In genomic region chr12:122965851-122966742, GRCh38 we compare ENCODE assay signal across 8 cellular contexts. TPM values are rescaled to one million over a fixed set of nuclear protein-coding genes. Genes with fewer than 3 reads are reported as not detected.
DNase-seq lines count a peak whose midpoint lies in the region; ATAC-seq and TF ChIP-seq lines count a peak whose summit lies in the region.

Gene ABCB9 (minus strand): TSS chr12:122966463. CDS start chr12:122960235, 6,228 bp downstream.

- CTCF ChIA-PET in CD8-positive, alpha-beta T cell (lab: Charles Lee), result interaction anchor here (0.8 to 2.5 kb wide), 4 partner anchors 13 to 272 kb away, joined by 3 to 13 read pairs (median 3); no protein-coding TSS in a partner anchor

- peak within 1 kb of the TSS; percentile 43 for H2AFZ ChIP-seq in neural cell (ENCODE audit: low read depth, low read length)

- H3K27ac ChIP-seq in CD8-positive, alpha-beta T cell (ENCODE audit: low read depth, low read length), result peak within 1 kb of the TSS; percentile 37
- peak within 1 kb of the TSS; percentile 90 for H3K27ac ChIP-seq in neural cell (ENCODE audit: low read length)

- H3K4me1 Mint-ChIP-seq in CD8-positive, alpha-beta T cell (ENCODE audit: low read depth), result peaks cover 9% of the 10 kb centered on the region
- peaks cover 3% of the 10 kb centered on the region for H3K4me1 Mint-ChIP-seq in stimulated activated naive CD8-positive, alpha-beta T cell treated with anti-CD3 and anti-CD28 coated beads, Interleukin-15, Interleukin-2, amounts not matched to agents 100 ng/mL and 50 ng/mL, for 24 hours (ENCODE audit: low read depth)

- H3K4me3 Mint-ChIP-seq in CD8-positive, alpha-beta T cell, result peak within 1 kb of the TSS; percentile 76
- peak within 1 kb of the TSS; percentile 74 for H3K4me3 Mint-ChIP-seq in stimulated activated naive CD8-positive, alpha-beta T cell treated with anti-CD3 and anti-CD28 coated beads, Interleukin-15, Interleukin-2, amounts not matched to agents 100 ng/mL and 50 ng/mL, for 24 hours

- H3K4me2 ChIP-seq in neural cell (ENCODE audit: low read length), result peak within 1 kb of the TSS; percentile 95

- no peaks in the 10 kb centered on the region for H3K27me3 ChIP-seq in CD8-positive, alpha-beta T cell (ENCODE audit: insufficient read depth, low read length)
- H3K27me3 ChIP-seq in neural cell (ENCODE audit: insufficient read depth, low read depth, low read length), result no peaks in the 10 kb centered on the region

- H3K9ac ChIP-seq in neural cell (ENCODE audit: low read length), result peak within 1 kb of the TSS; percentile 91

- intact Hi-C loops in CD8-positive, alpha-beta T cell (cut with DNase I, micrococcal nuclease), result loop anchor here (1.0 kb wide), 1 partner anchor 8 kb away; no protein-coding TSS in a partner anchor

- peak within 1 kb of the TSS; percentile 28 for H3K27ac Mint-ChIP-seq in CD8-positive, alpha-beta T cell
- H3K27ac Mint-ChIP-seq in stimulated activated naive CD8-positive, alpha-beta T cell treated with anti-CD3 and anti-CD28 coated beads, Interleukin-15, Interleukin-2, amounts not matched to agents 100 ng/mL and 50 ng/mL, for 24 hours, result peak within 1 kb of the TSS; percentile 45

- H4K20me1 ChIP-seq in neural cell (ENCODE audit: insufficient read depth), result no peaks in the 10 kb centered on the region

- peak within 1 kb of the TSS; percentile 87 for H3K4me3 ChIP-seq in CD8-positive, alpha-beta T cell (ENCODE audit: low read depth, low read length)
- peak within 1 kb of the TSS; percentile 77 to 92 for H3K4me3 ChIP-seq in foreskin fibroblast (ENCODE audit: low read depth in 1 of 2, low read length in 2 of 2)
- H3K4me3 ChIP-seq in neural cell (ENCODE audit: low read length), result peak within 1 kb of the TSS; percentile 98

- H3K36me3 Mint-ChIP-seq in CD8-positive, alpha-beta T cell, result no peaks in the 10 kb centered on the region
- no peaks in the 10 kb centered on the region for H3K36me3 Mint-ChIP-seq in stimulated activated naive CD8-positive, alpha-beta T cell treated with anti-CD3 and anti-CD28 coated beads, Interleukin-15, Interleukin-2, amounts not matched to agents 100 ng/mL and 50 ng/mL, for 24 hours (ENCODE audit: low read depth)

- no peaks in the 10 kb centered on the region for H3K9me2 ChIP-seq in neural cell (ENCODE audit: insufficient read depth, low read length)

- no peaks in the 10 kb centered on the region for H3F3A ChIP-seq in neural cell (ENCODE audit: insufficient read depth, low read length, poor library complexity, severe bottlenecking)

- TF ChIP-seq RAD21 in neural cell (conservative IDR thresholded peaks at IDR 0.05), result peak; percentile 57

- H3K36me3 ChIP-seq in CD8-positive, alpha-beta T cell (ENCODE audit: insufficient read depth, low read length), result no peaks in the 10 kb centered on the region
- H3K36me3 ChIP-seq in neural cell (ENCODE audit: insufficient read depth, low read length), result no peaks in the 10 kb centered on the region

- peak; percentile 48 for TF ChIP-seq EP300 in neural cell (conservative IDR thresholded peaks at IDR 0.05; ENCODE audit: poor library complexity, severe bottlenecking)

- DNase-seq in CD8-positive, alpha-beta T cell, result peak; percentile 87 to 94 (median 91)
- DNase-seq in LHCN-M2 (ENCODE audit: low read depth), result peak; percentile 79
- DNase-seq in SHP77 treated with DMSO at 0.1 percent for 48 hours (lab: John Stamatoyannopoulos, UW), result peak; percentile 47
- DNase-seq in activated gamma-delta T cell (lab: John Stamatoyannopoulos, UW), result peak; percentile 93
- peak; percentile 85 to 95 for DNase-seq in foreskin fibroblast

- POLR2A ChIA-PET in CD8-positive, alpha-beta T cell (lab: Charles Lee), result interaction anchor here (1.0 to 1.9 kb wide), 8 partner anchors 9 to 267 kb away, joined by 3 to 14 read pairs (median 4); partner anchors contain the start of genes ARL6IP4, MPHOSPH9, MTRFR and OGFOD2

- no peaks in the 10 kb centered on the region for H3K9me3 ChIP-seq in CD8-positive, alpha-beta T cell (ENCODE audit: low read length)
- no peaks in the 10 kb centered on the region for H3K9me3 ChIP-seq in neural cell (ENCODE audit: low read length)

- H3K27me3 Mint-ChIP-seq in CD8-positive, alpha-beta T cell (ENCODE audit: low read depth), result no peaks in the 10 kb centered on the region
- no peaks in the 10 kb centered on the region for H3K27me3 Mint-ChIP-seq in stimulated activated naive CD8-positive, alpha-beta T cell treated with anti-CD3 and anti-CD28 coated beads, Interleukin-15, Interleukin-2, amounts not matched to agents 100 ng/mL and 50 ng/mL, for 24 hours

- H3K79me2 ChIP-seq in neural cell (replicated peaks; ENCODE audit: insufficient read depth, low read length), result no peaks in the 10 kb centered on the region

- H3K4me1 ChIP-seq in CD8-positive, alpha-beta T cell (ENCODE audit: insufficient read depth, low read length), result peaks cover 15% of the 10 kb centered on the region

- peak; percentile 98 for ATAC-seq in CD8-positive, alpha-beta T cell
- peak; percentile 64 for ATAC-seq in GM21447 (IDR thresholded peaks at IDR 0.05; ENCODE audit: unreplicated experiment)

- TF ChIP-seq CTCF in CD8-positive, alpha-beta T cell (IDR thresholded peaks at IDR 0.05), result no peak
- TF ChIP-seq CTCF in foreskin fibroblast (IDR thresholded peaks at IDR 0.05; ENCODE audit: low read depth, low read length) (no peak), neural cell (IDR thresholded peaks at IDR 0.05; ENCODE audit: poor library complexity, severe bottlenecking) (peak; percentile 41)

- no peaks in the 10 kb centered on the region for H3K9me3 Mint-ChIP-seq in CD8-positive, alpha-beta T cell
- H3K9me3 Mint-ChIP-seq in stimulated activated naive CD8-positive, alpha-beta T cell treated with anti-CD3 and anti-CD28 coated beads, Interleukin-15, Interleukin-2, amounts not matched to agents 100 ng/mL and 50 ng/mL, for 24 hours, result no peaks in the 10 kb centered on the region

TF ChIP-seq in neural cell, 6 proteins besides CTCF, POLR2A, EP300 and RAD21:
- TF ChIP-seq POLR2AphosphoS5 (IDR thresholded peaks at IDR 0.05) (peak; percentile 90), SMC3 (conservative IDR thresholded peaks at IDR 0.05; ENCODE audit: poor library complexity) (peak; percentile 70), TAF1 (IDR thresholded peaks at IDR 0.05; ENCODE audit: low read depth) (peak; percentile 49), MXI1 (conservative IDR thresholded peaks at IDR 0.05; ENCODE audit: poor library complexity, severe bottlenecking) (peak; percentile 77), EZH2 (IDR thresholded peaks at IDR 0.05; ENCODE audit: borderline replicate concordance, insufficient read depth, low read length, poor library complexity, severe bottlenecking) (no peak), REST (IDR thresholded peaks at IDR 0.05; ENCODE audit: borderline replicate concordance) (peak; percentile 52)

RNA-seq across cellular contexts. Expression of gene ABCB9, which starts in this region (rescaled TPM):
- total RNA-seq in CD8-positive, alpha-beta T cell, result 1 to 10 TPM; 3.5 to 3.6 TPM
- total RNA-seq in LHCN-M2 (2014; rRNA removed), result 4.6 and 7.8 TPM in 2 replicates
- 4.2 TPM for polyA plus RNA-seq in LHCN-M2 (2012)
- 19.5 and 19.7 TPM in 2 replicates for polyA plus RNA-seq in neural cell
- 32.6 and 39.4 TPM in 2 replicates for polyA minus RNA-seq in neural cell

Comparison
In these comparisons a context has a peak if more than half of its experiments do, and no peak if none do; other contexts are left out.
1. Peak in every context shown above with its lines: DNase-seq, ATAC-seq, H3K4me3 ChIP-seq and H3K27ac ChIP-seq.